In the genomic region with DNA sequence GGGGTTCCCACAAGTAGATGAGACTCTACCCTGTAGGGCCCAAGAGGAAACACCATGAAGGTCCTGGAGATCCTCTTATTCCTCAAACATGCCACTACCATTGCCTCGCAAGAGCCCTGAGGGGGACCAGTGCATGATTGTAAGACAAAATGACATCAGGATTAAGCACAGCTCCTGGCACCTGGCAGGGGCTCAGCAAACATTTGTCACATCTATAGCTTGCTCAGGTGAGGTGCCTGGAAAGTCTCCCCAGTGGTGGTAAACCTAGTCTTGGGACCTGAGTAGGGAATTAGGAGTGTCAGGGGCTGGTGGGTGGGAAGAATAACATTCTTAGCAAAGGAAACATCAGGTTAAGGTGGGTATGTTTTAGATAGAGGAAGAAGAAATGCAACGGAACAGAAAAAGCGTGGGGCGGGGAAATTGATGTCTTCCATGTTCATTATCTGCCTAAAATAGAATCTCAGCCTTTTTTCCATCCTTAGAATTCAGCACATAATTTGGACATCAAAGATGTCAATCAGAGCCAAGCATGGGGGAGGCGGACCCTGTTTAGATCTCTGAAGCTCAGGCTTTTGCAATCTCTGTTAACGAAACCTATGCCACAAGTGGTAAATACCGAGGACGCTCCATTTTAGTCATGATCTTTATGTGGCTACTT, we compare ENCODE assay signal across 8 cellular contexts. TPM values are rescaled to one million over a fixed set of nuclear protein-coding genes. Genes with fewer than 3 reads are reported as not detected.
DNase-seq lines count a peak whose midpoint lies in the region; ATAC-seq and TF ChIP-seq lines count a peak whose summit lies in the region.

No MANE protein-coding gene starts in this region.

- H3K27ac Mint-ChIP-seq in activated T-helper 1 cell treated with anti-CD3 and anti-CD28 coated beads, Interleukin-12 subunit alpha, Interleukin-12 subunit beta, Interleukin-2, Interleukin-4 antibody, amounts not matched to agents 30 ng/mL and 10 ng/mL and 1 ng/mL, durations not matched to agents 14 hours and 24 hours and 36 hours = peak overlapping the region; percentile 85

- H3K9me3 ChIP-seq in iPS-20b (ENCODE audit: insufficient read depth, low read depth, low read length) (no peaks in the 10 kb centered on the region), subcutaneous abdominal adipose tissue (ENCODE audit: control insufficient read depth in 5 of 5, low read length in 5 of 5) (no peaks in the 10 kb centered on the region)

- peaks cover 33% of the 10 kb centered on the region for H3K4me1 Mint-ChIP-seq in activated T-helper 1 cell treated with anti-CD3 and anti-CD28 coated beads, Interleukin-12 subunit alpha, Interleukin-12 subunit beta, Interleukin-2, Interleukin-4 antibody, amounts not matched to agents 30 ng/mL and 10 ng/mL and 1 ng/mL, durations not matched to agents 14 hours and 24 hours and 36 hours (ENCODE audit: low read depth)

- H3K27me3 ChIP-seq in H7 (ENCODE audit: control insufficient read depth, insufficient read depth, low read length) (peaks cover 18% of the 10 kb centered on the region), iPS-20b (ENCODE audit: insufficient read depth, low read length) (peaks cover 45% of the 10 kb centered on the region), subcutaneous abdominal adipose tissue (ENCODE audit: control insufficient read depth in 5 of 5, insufficient read depth in 4 of 5, low read length in 5 of 5) (no peaks in the 10 kb centered on the region)

- H3K36me3 ChIP-seq in H7 (replicated peaks; ENCODE audit: control insufficient read depth, insufficient read depth, low read length) (no peaks in the 10 kb centered on the region), iPS-20b (ENCODE audit: insufficient read depth, low read depth, low read length) (no peaks in the 10 kb centered on the region), subcutaneous abdominal adipose tissue (ENCODE audit: control insufficient read depth in 5 of 5, insufficient read depth in 5 of 5, low read length in 5 of 5) (no peaks in the 10 kb centered on the region)

- TF ChIP-seq CTCF in 22Rv1 (IDR thresholded peaks at IDR 0.05) (no peak), omental fat pad (IDR thresholded peaks at IDR 0.05) (no peak)

- ATAC-seq in GM18867 (IDR thresholded peaks at IDR 0.05; ENCODE audit: unreplicated experiment) (no peak), omental fat pad (ENCODE audit: low FRiP score) (no peak)

- H3K27me3 Mint-ChIP-seq in activated T-helper 1 cell treated with anti-CD3 and anti-CD28 coated beads, Interleukin-12 subunit alpha, Interleukin-12 subunit beta, Interleukin-2, Interleukin-4 antibody, amounts not matched to agents 30 ng/mL and 10 ng/mL and 1 ng/mL, durations not matched to agents 14 hours and 24 hours and 36 hours (ENCODE audit: insufficient read depth) = peaks cover 16% of the 10 kb centered on the region

- H3K4me3 Mint-ChIP-seq in activated T-helper 1 cell treated with anti-CD3 and anti-CD28 coated beads, Interleukin-12 subunit alpha, Interleukin-12 subunit beta, Interleukin-2, Interleukin-4 antibody, amounts not matched to agents 30 ng/mL and 10 ng/mL and 1 ng/mL, durations not matched to agents 14 hours and 24 hours and 36 hours = peak overlapping the region; percentile 85

- H3K4me1 ChIP-seq in iPS-20b (ENCODE audit: insufficient read depth, low read length) (peaks cover 9% of the 10 kb centered on the region), subcutaneous abdominal adipose tissue (ENCODE audit: control insufficient read depth in 5 of 5, insufficient read depth in 5 of 5, low read length in 5 of 5) (peaks cover 1 to 15% (median 13%) of the 10 kb centered on the region in 5 donors)

- H3K9me3 Mint-ChIP-seq in activated T-helper 1 cell treated with anti-CD3 and anti-CD28 coated beads, Interleukin-12 subunit alpha, Interleukin-12 subunit beta, Interleukin-2, Interleukin-4 antibody, amounts not matched to agents 30 ng/mL and 10 ng/mL and 1 ng/mL, durations not matched to agents 14 hours and 24 hours and 36 hours = no peaks in the 10 kb centered on the region

- peak overlapping the region; percentile 34 for H3K4me3 ChIP-seq in H7 (ENCODE audit: insufficient read depth, low read depth, low read length)
- peak overlapping the region; percentile 81 for H3K4me3 ChIP-seq in iPS-20b (ENCODE audit: low read length)
- peak overlapping the region; percentile 59 to 76 (median 69) for H3K4me3 ChIP-seq in subcutaneous abdominal adipose tissue (ENCODE audit: low read depth in 1 of 5, low read length in 5 of 5)

- H3K27ac ChIP-seq in 22Rv1 (peak overlapping the region; percentile 47), iPS-20b (ENCODE audit: low read length) (no peak overlapping the region), subcutaneous abdominal adipose tissue (ENCODE audit: low read depth, low read length) (no peak overlapping the region)

- H3K9ac ChIP-seq in iPS-20b (ENCODE audit: low read depth, low read length) (peak overlapping the region; percentile 86; the same call in 1 of the 2 replicates), subcutaneous abdominal adipose tissue (ENCODE audit: low read length in 5 of 5) (peak overlapping the region in 4 of 5 donors; percentile 40 to 79 (median 55))

- intact Hi-C loops in activated T-helper 1 cell treated with anti-CD3 and anti-CD28 coated beads, Interleukin-12 subunit alpha, Interleukin-12 subunit beta, Interleukin-2, Interleukin-4 antibody, amounts not matched to agents 30 ng/mL and 10 ng/mL and 1 ng/mL, durations not matched to agents 14 hours and 24 hours and 36 hours (cut with micrococcal nuclease) = loop anchor here (1.0 to 5.0 kb wide), 6 partner anchors 29 to 134 kb away; a partner anchor contains a TSS

- H3K36me3 Mint-ChIP-seq in activated T-helper 1 cell treated with anti-CD3 and anti-CD28 coated beads, Interleukin-12 subunit alpha, Interleukin-12 subunit beta, Interleukin-2, Interleukin-4 antibody, amounts not matched to agents 30 ng/mL and 10 ng/mL and 1 ng/mL, durations not matched to agents 14 hours and 24 hours and 36 hours (ENCODE audit: low read depth) = peaks cover 1% of the 10 kb centered on the region

- DNase-seq in H7 = no peak
- no peak for DNase-seq in activated T-helper 1 cell treated with anti-CD3 and anti-CD28 coated beads, Interleukin-12 subunit alpha, Interleukin-12 subunit beta, Interleukin-2, Interleukin-4 antibody, amounts not matched to agents 30 ng/mL and 10 ng/mL and 1 ng/mL, durations not matched to agents 14 hours and 24 hours and 36 hours (ENCODE audit: low spot score)
- no peak for DNase-seq in midbrain (lab: John Stamatoyannopoulos, UW)
- DNase-seq in omental fat pad (ENCODE audit: low spot score) = no peak

RNA-seq across cellular contexts. Expression of a gene that starts 0.9 kb away (rescaled TPM):
- total RNA-seq in H7 (2014; rRNA removed; shearing (Covaris generic)) = 2.2 and 6.4 TPM in 2 replicates
- total RNA-seq in activated T-helper 1 cell treated with anti-CD3 and anti-CD28 coated beads, Interleukin-12 subunit alpha, Interleukin-12 subunit beta, Interleukin-2, Interleukin-4 antibody, amounts not matched to agents 30 ng/mL and 10 ng/mL and 1 ng/mL, durations not matched to agents 14 hours and 24 hours and 36 hours = 0.34 and 0.71 TPM in 2 replicates
- total RNA-seq in omental fat pad = 1 to 10 TPM; 2.0 to 5.4 (median 3.7) TPM
